Comparison of ENCODE assay signal across 8 cellular contexts in the genomic region with DNA sequence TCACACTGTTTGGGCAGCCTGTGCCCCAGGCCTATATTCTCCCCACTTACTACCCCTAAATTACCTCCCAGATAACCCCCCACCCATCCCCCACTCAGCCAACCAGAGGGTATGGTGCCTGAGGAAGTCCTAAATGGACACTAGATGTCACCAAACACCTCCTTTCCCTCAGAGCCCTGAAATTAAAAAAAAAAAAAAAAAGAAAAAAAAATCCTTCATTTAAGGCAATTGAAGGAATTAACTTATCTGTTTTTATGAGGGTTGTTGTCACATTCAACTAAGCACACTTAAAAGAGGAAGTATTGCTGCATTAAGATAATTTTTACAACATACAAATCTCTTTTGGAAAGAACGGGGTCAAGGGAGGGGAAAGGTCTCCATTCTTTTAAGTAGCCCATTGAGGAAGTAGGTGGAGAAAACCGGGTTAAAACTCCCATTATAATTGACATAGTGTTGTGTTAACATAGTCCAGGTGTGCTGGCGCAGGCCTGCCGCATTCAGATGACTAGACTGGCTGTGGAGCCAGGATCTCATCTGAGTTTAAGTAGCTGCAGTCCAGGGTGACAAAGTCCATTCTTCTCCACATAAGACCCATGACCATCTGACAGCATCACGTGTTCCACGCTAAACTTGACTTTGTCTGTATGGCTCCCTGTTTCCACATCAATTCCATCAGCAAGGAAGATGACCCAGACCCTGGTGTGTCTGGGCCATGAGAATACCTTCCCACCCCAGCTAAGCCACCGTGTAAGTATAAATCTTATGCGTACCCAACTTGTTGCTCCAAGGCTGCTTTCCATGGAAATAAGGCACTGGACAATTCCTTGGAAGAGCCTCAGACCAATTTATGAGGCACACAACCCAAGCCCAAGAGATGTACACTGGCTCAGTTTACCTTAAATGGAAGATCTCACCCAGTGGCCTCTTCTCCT. TPM values are rescaled to one million over a fixed set of nuclear protein-coding genes. Genes with fewer than 3 reads are reported as not detected.
DNase-seq lines count a peak whose midpoint lies in the region; ATAC-seq and TF ChIP-seq lines count a peak whose summit lies in the region.

No MANE protein-coding gene starts in this region.

- H3K27ac ChIP-seq in GM23248 (no peak overlapping the region), neural progenitor cell (no peak overlapping the region)

- H3K27me3 Mint-ChIP-seq in chondrocyte (ENCODE audit: low read depth) (peaks cover 53% of the 10 kb centered on the region), neural progenitor cell (ENCODE audit: insufficient read depth, low read depth) (peaks cover 17% of the 10 kb centered on the region)

- H3K4me1 ChIP-seq in GM23248 (ENCODE audit: insufficient read depth) (no peaks in the 10 kb centered on the region), neural progenitor cell (peaks cover 25% of the 10 kb centered on the region)

- no peak overlapping the region for H3K9ac ChIP-seq in GM23248
- H3K9ac ChIP-seq in neural progenitor cell: no peak overlapping the region

- TF ChIP-seq CTCF in AG10803 (conservative IDR thresholded peaks at IDR 0.05; ENCODE audit: low read length) (peak; percentile 60), chondrocyte (IDR thresholded peaks at IDR 0.05) (peak; percentile 86), neural progenitor cell (IDR thresholded peaks at IDR 0.05) (peak; percentile 68)

- H3K4me3 Mint-ChIP-seq in chondrocyte (ENCODE audit: unreplicated experiment): no peak overlapping the region
- H3K4me3 Mint-ChIP-seq in neural progenitor cell: no peak overlapping the region

- no peaks in the 10 kb centered on the region for H3K9me2 ChIP-seq in GM23248 (ENCODE audit: insufficient read depth)

- H3K4me2 ChIP-seq in GM23248 (ENCODE audit: unreplicated experiment) (no peak overlapping the region), neural progenitor cell (no peak overlapping the region)

- 25 to 26% methylated on average over 8 of the region's 8 CpGs for WGBS in GM23248 (ENCODE audit: low coverage in 1 of 2, low lambda C conversion rate in 2 of 2, missing lambda C conversion rate in 2 of 2), 2 experiments

- H3K4me3 ChIP-seq in AG10803 (ENCODE audit: low read length) (no peak overlapping the region), GM23248 (no peak overlapping the region), neural progenitor cell (no peak overlapping the region)

- no peak for ATAC-seq in HG02981 (IDR thresholded peaks at IDR 0.05; ENCODE audit: unreplicated experiment)

- H3K36me3 ChIP-seq in GM23248 (ENCODE audit: low read depth) (no peaks in the 10 kb centered on the region), neural progenitor cell (no peaks in the 10 kb centered on the region)

- H3K79me2 ChIP-seq in GM23248 (ENCODE audit: insufficient read depth): no peaks in the 10 kb centered on the region
- no peaks in the 10 kb centered on the region for H3K79me2 ChIP-seq in neural progenitor cell (ENCODE audit: low read depth)

- H3F3A ChIP-seq in GM23248 (ENCODE audit: insufficient read depth) (no peaks in the 10 kb centered on the region), neural progenitor cell (ENCODE audit: low read depth) (peaks cover 7% of the 10 kb centered on the region)

- H3K36me3 Mint-ChIP-seq in chondrocyte (ENCODE audit: low read depth) (no peaks in the 10 kb centered on the region), neural progenitor cell (no peaks in the 10 kb centered on the region)

- H3K4me1 Mint-ChIP-seq in chondrocyte (ENCODE audit: low read depth) (no peaks in the 10 kb centered on the region), neural progenitor cell (peaks cover 55% of the 10 kb centered on the region)

- no peaks in the 10 kb centered on the region for H3K9me3 ChIP-seq in GM23248 (ENCODE audit: low read depth)
- no peaks in the 10 kb centered on the region for H3K9me3 ChIP-seq in neural progenitor cell (ENCODE audit: low read depth)

- DNase-seq in AG10803 (ENCODE audit: low read depth) (peak; percentile 53), GM23248 (peak; percentile 72), NCI-H748 treated with DMSO at 0.1 percent for 48 hours (lab: John Stamatoyannopoulos, UW) (peak; percentile 68), chondrocyte (ENCODE audit: low spot score) (no peak), neural progenitor cell (ENCODE audit: low spot score) (peak; percentile 72), NCI-H226 (no peak), 8988T (no peak)

- H3K27me3 ChIP-seq in GM23248 (replicated peaks; ENCODE audit: insufficient read depth) (peaks cover 54% of the 10 kb centered on the region), neural progenitor cell (peaks cover 38% of the 10 kb centered on the region)

- H3K27ac Mint-ChIP-seq in chondrocyte (ENCODE audit: unreplicated experiment) (no peak overlapping the region), neural progenitor cell (no peak overlapping the region)

- in situ Hi-C loops in GM23248 (cut with MboI): no loop called here

- H4K20me1 ChIP-seq in GM23248 (ENCODE audit: insufficient read depth): no peaks in the 10 kb centered on the region
- no peaks in the 10 kb centered on the region for H4K20me1 ChIP-seq in neural progenitor cell (ENCODE audit: low read depth)

- H2AFZ ChIP-seq in GM23248 (no peak overlapping the region), neural progenitor cell (replicated peaks) (no peak overlapping the region)

- no peaks in the 10 kb centered on the region for H3K9me3 Mint-ChIP-seq in chondrocyte (ENCODE audit: low read depth)
- H3K9me3 Mint-ChIP-seq in neural progenitor cell: no peaks in the 10 kb centered on the region

RNA-seq across cellular contexts. Expression of gene SNX11, which starts 46.4 kb away (rescaled TPM):
- 10.5 and 14.7 TPM in 2 replicates for total RNA-seq in GM23248 (2014; rRNA removed; shearing (Covaris generic))
- polyA plus RNA-seq in GM23248 (2016; fragmentation: Nextera tagmentation; extraction: Ambion mirVana): 17.5 and 18.0 TPM in 2 replicates
- total RNA-seq in chondrocyte (22.3 to 24.7 TPM (median 22.5 TPM) in 3 replicates), neural progenitor cell (ENCODE audit: low replicate concordance) (23.4 and 26.2 TPM in 2 replicates)

RNA-seq across cellular contexts. Expression of gene CBX1, which starts 52.7 kb away (rescaled TPM):
- total RNA-seq in GM23248 (2014; rRNA removed; shearing (Covaris generic)): 53.6 and 67.7 TPM in 2 replicates
- polyA plus RNA-seq in GM23248 (2016; fragmentation: Nextera tagmentation; extraction: Ambion mirVana): 36.8 and 40.0 TPM in 2 replicates
- total RNA-seq in chondrocyte (73.6 to 78.2 TPM (median 74.9 TPM) in 3 replicates), neural progenitor cell (ENCODE audit: low replicate concordance) (206 and 208 TPM in 2 replicates)

Comparison
In these comparisons a context has a peak if more than half of its experiments do, and no peak if none do; other contexts are left out.
1. DNase-seq: peak in AG10803 (single experiment), GM23248 (single experiment), NCI-H748 treated with DMSO at 0.1 percent for 48 hours (single experiment) and neural progenitor cell (single experiment); none in chondrocyte (single experiment), NCI-H226 (single experiment) and 8988T (single experiment).
2. Peak in every context shown above with its lines, with median percentiles within 50 percentile points of each other: CTCF ChIP-seq.